14 cellular contexts compared by ENCODE assay signal in the genomic region with DNA sequence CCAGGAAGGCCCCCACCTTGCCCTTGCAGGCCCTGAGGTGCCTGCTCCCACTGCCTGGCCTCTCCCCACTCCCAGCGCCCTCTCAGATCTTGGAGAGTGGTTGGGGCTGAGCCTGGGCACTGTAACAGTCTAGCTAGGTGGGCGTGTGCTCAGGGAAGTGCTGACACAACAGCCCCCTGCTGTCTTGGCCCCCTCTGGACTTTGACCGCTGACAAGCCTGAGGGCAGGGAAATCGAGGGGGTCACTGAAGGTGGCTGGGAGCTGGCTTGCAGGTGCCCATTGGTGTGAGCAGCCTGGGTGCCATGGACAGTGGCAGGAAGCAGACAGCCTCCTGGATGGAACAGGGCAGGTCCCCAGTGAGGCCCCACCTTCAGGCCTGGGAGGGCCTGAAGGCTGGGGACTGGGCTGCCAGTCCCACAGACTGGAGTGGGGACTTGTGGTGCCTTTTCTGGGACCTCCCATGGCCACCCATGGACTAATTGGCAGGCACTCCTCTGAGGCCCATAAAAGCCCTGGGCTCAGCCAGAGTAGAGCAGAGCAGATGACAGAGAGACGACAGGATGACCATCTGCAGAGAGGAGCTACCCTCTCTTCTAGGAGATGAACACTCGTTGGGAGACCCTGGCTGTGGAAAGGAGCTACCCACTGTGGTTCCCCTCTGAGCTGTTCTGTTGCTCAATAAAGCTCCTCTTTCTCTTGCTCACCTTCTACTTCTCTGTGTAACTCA.
A peak's percentile ranks its signal among the peaks of the same experiment; 100 is the strongest.
DNase-seq lines count a peak whose midpoint lies in the region; ATAC-seq, FAIRE-seq and TF ChIP-seq lines count a peak whose summit lies in the region.
"Had no signal": no experiment of that assay in that cellular context is flagged by ENCODE, and none has a peak within 500 bp of the region (broad histone marks: within the 10 kb centered on the region; RNA-seq: fewer than 3 reads in every experiment).

No MANE protein-coding gene starts in this region.

- TF ChIP-seq POLR2A in HCT116 (IDR thresholded peaks at IDR 0.05; ENCODE audit: borderline replicate concordance, extremely low read depth, insufficient read depth, insufficient read length) (no peak), H1 (IDR thresholded peaks at IDR 0.05; ENCODE audit: control extremely low read depth in 1 of 2, low read depth in 2 of 2, low read length in 2 of 2) (no peak)

- TF ChIP-seq EP300 in H1 (IDR thresholded peaks at IDR 0.05; ENCODE audit: borderline replicate concordance in 1 of 2, low read depth in 2 of 2, low read length in 2 of 2) = no peak

- H3K9ac ChIP-seq in HCT116 (ENCODE audit: low read length) = no peak overlapping the region
- no peak overlapping the region for H3K9ac ChIP-seq in H1 (replicated peaks in 1 of 4; ENCODE audit: extremely low read depth in 1 of 4, low read depth in 3 of 4, low read length in 3 of 4)
- peak overlapping the region; percentile 30 for H3K9ac ChIP-seq in neuronal stem cell (ENCODE audit: low read depth, low read length, poor library complexity)
- H3K9ac ChIP-seq: BLaER1 had no signal

- no TSS peak for BruUV-seq in HCT116 (replicated peaks; lab: Mats Ljungman, UMichigan)

- intact Hi-C loops in HCT116 (cut with micrococcal nuclease) = no loop called here

- no peaks in the 10 kb centered on the region for H3K9me3 ChIP-seq in HCT116 (ENCODE audit: control insufficient read depth in 1 of 2, insufficient read depth in 1 of 2, low read depth in 1 of 2, low read length in 2 of 2)
- H3K9me3 ChIP-seq in H1 (ENCODE audit: insufficient read depth in 2 of 2, low read depth in 1 of 2, low read length in 1 of 2) = peaks cover 9 to 11% of the 10 kb centered on the region in 2 experiments; a peak in 3 of 4 replicates
- no peaks in the 10 kb centered on the region for H3K9me3 ChIP-seq in neuronal stem cell (replicated peaks in 1 of 2; ENCODE audit: control insufficient read depth in 2 of 2, insufficient read depth in 1 of 2, low read depth in 1 of 2, low read length in 2 of 2)

- H3K4me1 ChIP-seq in HCT116 (ENCODE audit: control insufficient read depth in 1 of 2, insufficient read depth in 2 of 2, low read length in 2 of 2) (peaks cover 25 to 28% of the 10 kb centered on the region in 2 experiments), H1 (replicated peaks in 1 of 4; ENCODE audit: control insufficient read depth in 3 of 4, insufficient read depth in 4 of 4, low read length in 3 of 4) (no peaks in the 10 kb centered on the region; a peak in 1 of 7 replicates), neuronal stem cell (ENCODE audit: control insufficient read depth in 2 of 2, insufficient read depth in 1 of 2, low read depth in 1 of 2, low read length in 2 of 2) (peaks cover 0 to 6% of the 10 kb centered on the region in 2 donors)
- H3K4me1 ChIP-seq: BLaER1 had no signal

- CTCF ChIA-PET in HCT116 (lab: Charles Lee) (no interaction called here), H1 (lab: Charles Lee; ENCODE audit: partially characterized antibody) (interaction anchor here (0.5 to 2.8 kb wide), 9 partner anchors 14 to 474 kb away, joined by 3 to 7 read pairs (median 3); no protein-coding TSS in a partner anchor)

- no peaks in the 10 kb centered on the region for H3K36me3 ChIP-seq in HCT116 (ENCODE audit: control insufficient read depth in 1 of 2, insufficient read depth in 2 of 2, low read length in 2 of 2)
- H3K36me3 ChIP-seq in H1 (ENCODE audit: control insufficient read depth in 2 of 4, insufficient read depth in 4 of 4, low read length in 3 of 4) = no peaks in the 10 kb centered on the region; a peak in 1 of 8 replicates
- no peaks in the 10 kb centered on the region for H3K36me3 ChIP-seq in neuronal stem cell (replicated peaks in 1 of 2; ENCODE audit: control insufficient read depth in 2 of 2, insufficient read depth in 2 of 2, low read length in 2 of 2)

- H3K79me1 ChIP-seq in H1 (ENCODE audit: low read depth, low read length) = no peaks in the 10 kb centered on the region
- peaks cover 3% of the 10 kb centered on the region for H3K79me1 ChIP-seq in neuronal stem cell (ENCODE audit: low read depth, low read length)

- H2BK15ac ChIP-seq in H1 (ENCODE audit: low read length) (no peak overlapping the region), neuronal stem cell (ENCODE audit: low read length) (no peak overlapping the region)

- POLR2A ChIA-PET in HCT116 (lab: Charles Lee) (no interaction called here), H1 (lab: Charles Lee; ENCODE audit: partially characterized antibody) (no interaction called here)

- ATAC-seq in HCT116 (peak; percentile 52), GM21786 (IDR thresholded peaks at IDR 0.05; ENCODE audit: unreplicated experiment) (no peak), HG02970 (IDR thresholded peaks at IDR 0.05; ENCODE audit: low FRiP score, unreplicated experiment) (no peak)

- H2BK120ac ChIP-seq in H1 (replicated peaks; ENCODE audit: low read depth, low read length) (no peak overlapping the region), neuronal stem cell (ENCODE audit: low read depth, low read length) (no peak overlapping the region)

- no peak for TF ChIP-seq CTCF in HCT116 (IDR thresholded peaks at IDR 0.05 in 2 of 3, conservative IDR thresholded peaks at IDR 0.05 in 1 of 3; ENCODE audit: borderline replicate concordance in 1 of 3, insufficient read depth in 1 of 3, low read depth in 2 of 3, low read length in 2 of 3)
- no peak for TF ChIP-seq CTCF in H1 (IDR thresholded peaks at IDR 0.05; ENCODE audit: control extremely low read depth in 1 of 3, insufficient read depth in 1 of 3, low read depth in 1 of 3, low read length in 3 of 3)

- no peak overlapping the region for H4K8ac ChIP-seq in H1 (ENCODE audit: extremely low read depth, insufficient read depth, low read length)
- H4K8ac ChIP-seq in neuronal stem cell (ENCODE audit: low read depth, low read length) = no peak overlapping the region

- DNase-seq in HCT116 (ENCODE audit: low read depth, low spot score) (no peak), LoVo (ENCODE audit: low spot score) (peak; percentile 25), H1 (ENCODE audit: low read depth in 1 of 2, low spot score in 2 of 2) (no peak), neuronal stem cell (ENCODE audit: low spot score) (no peak)
- DNase-seq in effector CD8-positive, alpha-beta T cell (lab: John Stamatoyannopoulos, UW) = no peak
- no peak for DNase-seq in central memory CD4-positive, alpha-beta T cell
- DNase-seq: 8988T, DMS79 treated with DMSO at 0.1 percent for 48 hours, GF-D8, HCEC 1CT, KBM-7 had no signal

- H2AK5ac ChIP-seq in H1 (ENCODE audit: low read depth, low read length) (no peak overlapping the region), neuronal stem cell (ENCODE audit: low read depth, low read length) (peak overlapping the region; percentile 94)

- H3K4me2 ChIP-seq in HCT116 (ENCODE audit: low read length) (peak overlapping the region; percentile 5; the same call in 1 of the 2 replicates), H1 (ENCODE audit: insufficient read depth in 1 of 2, low read depth in 2 of 2, low read length in 2 of 2) (no peak overlapping the region), neuronal stem cell (ENCODE audit: insufficient read depth, low read length, poor library complexity, severe bottlenecking) (no peak overlapping the region)
- H3K4me2 ChIP-seq: BLaER1 had no signal

- 83% methylated on average over 6 of the region's 6 CpGs; no CpG with 5 or more reads in 1 of the 2 experiments for WGBS in H1 (ENCODE audit: extremely low coverage in 1 of 2, insufficient coverage in 1 of 2, insufficient read length in 1 of 2, insufficient replicate concordance in 2 of 2, low coverage in 1 of 2, low lambda C conversion rate in 2 of 2, missing lambda C conversion rate in 1 of 2), 2 experiments
- WGBS in neuronal stem cell (ENCODE audit: extremely low coverage in 2 of 2, insufficient read length in 2 of 2, insufficient replicate concordance in 1 of 2), 2 donors = no CpG with 5 or more reads among the region's 6 CpGs

- no peak overlapping the region for H3K56ac ChIP-seq in H1 (replicated peaks; ENCODE audit: insufficient read length, low read depth, low read length)

- no peak overlapping the region for H2BK12ac ChIP-seq in H1 (ENCODE audit: low read depth, low read length)
- H2BK12ac ChIP-seq in neuronal stem cell (ENCODE audit: low read length) = peak overlapping the region; percentile 90

- H3K23me2 ChIP-seq in H1 (ENCODE audit: low read depth, low read length) = no peaks in the 10 kb centered on the region

- H3K23ac ChIP-seq in H1 (ENCODE audit: insufficient read length) (no peak overlapping the region), neuronal stem cell (ENCODE audit: low read depth, low read length, poor library complexity) (no peak overlapping the region)

- no peak overlapping the region for H4K5ac ChIP-seq in H1 (ENCODE audit: insufficient read length, low read depth, low read length)

- H4K91ac ChIP-seq in H1 (replicated peaks; ENCODE audit: insufficient read length, low read length) (no peak overlapping the region), neuronal stem cell (ENCODE audit: low read depth, low read length, poor library complexity) (peak overlapping the region; percentile 24)

- H2BK20ac ChIP-seq in H1 (ENCODE audit: low read length) = no peak overlapping the region

- H3K4me3 ChIP-seq in HCT116 (replicated peaks in 1 of 2; ENCODE audit: low read depth in 1 of 2, low read length in 2 of 2) (no peak overlapping the region), H1 (ENCODE audit: extremely low read depth in 1 of 4, insufficient read depth in 2 of 4, low read depth in 3 of 4, low read length in 4 of 4) (no peak overlapping the region), neuronal stem cell (ENCODE audit: low read length in 2 of 2) (no peak overlapping the region)
- H3K4me3 ChIP-seq: BLaER1 had no signal

- H3K79me2 ChIP-seq in HCT116 (ENCODE audit: insufficient read depth, low read length) (no peaks in the 10 kb centered on the region), H1 (ENCODE audit: control insufficient read depth in 1 of 2, insufficient read depth in 2 of 2, low read length in 2 of 2) (no peaks in the 10 kb centered on the region)

- H3K18ac ChIP-seq in H1 (ENCODE audit: extremely low read depth, low read length) (no peak overlapping the region), neuronal stem cell (ENCODE audit: low read length) (peak overlapping the region; percentile 11)

- H3K27ac ChIP-seq in HCT116 (ENCODE audit: low read depth, low read length) = peak overlapping the region; percentile 24; the same call in 1 of the 2 replicates
- H3K27ac ChIP-seq in H1 (ENCODE audit: low read depth, low read length) = no peak overlapping the region
- H3K27ac ChIP-seq in neuronal stem cell (replicated peaks; ENCODE audit: low read length) = no peak overlapping the region
- H3K27ac ChIP-seq: BLaER1 had no signal

- TF ChIP-seq RAD21 in HCT116 (IDR thresholded peaks at IDR 0.05; ENCODE audit: low read depth) = no peak
- no peak for TF ChIP-seq RAD21 in H1 (IDR thresholded peaks at IDR 0.05 in 1 of 2, conservative IDR thresholded peaks at IDR 0.05 in 1 of 2; ENCODE audit: low read depth in 2 of 2, low read length in 2 of 2)

- H3K27me3 ChIP-seq in HCT116 (ENCODE audit: insufficient read depth, low read length) = no peaks in the 10 kb centered on the region
- no peaks in the 10 kb centered on the region for H3K27me3 ChIP-seq in H1 (replicated peaks in 1 of 4; ENCODE audit: control insufficient read depth in 3 of 4, extremely low read depth in 1 of 4, insufficient read depth in 3 of 4, low read length in 3 of 4)
- no peaks in the 10 kb centered on the region for H3K27me3 ChIP-seq in neuronal stem cell (ENCODE audit: control insufficient read depth in 3 of 3, insufficient read depth in 3 of 3, low read depth in 1 of 3, low read length in 3 of 3)
- H3K27me3 ChIP-seq: BLaER1 had no signal

- H3K4ac ChIP-seq in H1 (replicated peaks; ENCODE audit: insufficient read length, low read depth, low read length) (no peak overlapping the region), neuronal stem cell (ENCODE audit: low read length) (no peak overlapping the region)

- H2BK5ac ChIP-seq in H1 (ENCODE audit: low read depth, low read length) (0 out of 2 replicates have a peak overlapping the region, but pooled peaks have one; percentile 10), neuronal stem cell (ENCODE audit: low read length) (no peak overlapping the region)

- no peak for FAIRE-seq in H1 (lab: Jason Lieb, UNC)

- H4K20me1 ChIP-seq in HCT116 (ENCODE audit: insufficient read depth) (no peaks in the 10 kb centered on the region), H1 (replicated peaks in 1 of 2; ENCODE audit: control insufficient read depth in 1 of 2, insufficient read depth in 2 of 2, low read length in 2 of 2) (no peaks in the 10 kb centered on the region)
- H4K20me1 ChIP-seq: BLaER1 had no signal

- RAD21 ChIA-PET in HCT116 (lab: Charles Lee; ENCODE audit: low non-redundant PET in 1 of 2, low total read pairs in 2 of 2, uncharacterized antibody in 2 of 2, unreplicated experiment in 2 of 2) = no interaction called here

- no peak overlapping the region for H3K14ac ChIP-seq in H1 (ENCODE audit: insufficient read length)
- peak overlapping the region; percentile 75 for H3K14ac ChIP-seq in neuronal stem cell (ENCODE audit: low read length)

- H2AFZ ChIP-seq in HCT116 (ENCODE audit: low read depth, low read length, poor library complexity, severe bottlenecking) = no peak overlapping the region
- no peak overlapping the region for H2AFZ ChIP-seq in H1 (ENCODE audit: low read length)
- no peak overlapping the region for H2AFZ ChIP-seq in neuronal stem cell (ENCODE audit: low read length)

- H3K9me2 ChIP-seq in HCT116 (ENCODE audit: insufficient read depth) = no peaks in the 10 kb centered on the region
